ENCODE assay signal across 7 cellular contexts in the genomic region with DNA sequence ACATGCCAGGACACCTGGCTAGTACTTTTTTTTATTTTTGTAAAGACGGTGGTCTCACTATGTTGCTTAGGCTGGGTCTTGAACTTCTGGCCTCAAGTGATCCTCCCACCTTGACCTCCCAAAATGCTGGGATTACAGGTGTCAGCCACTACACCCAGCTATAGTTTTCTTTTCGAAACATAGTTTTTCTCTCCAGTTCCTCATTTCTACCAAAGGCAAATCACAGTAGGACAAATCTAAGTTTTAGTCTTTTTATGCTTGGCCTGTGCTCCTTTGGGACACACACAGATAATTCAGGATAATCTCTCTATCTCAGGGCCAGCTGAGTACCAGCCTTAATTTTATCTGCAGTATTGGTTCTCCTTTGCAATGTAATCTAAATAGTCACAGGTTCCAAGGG.
"Had no signal": no experiment of that assay in that cellular context is flagged by ENCODE, and none has a peak within 500 bp of the region (broad histone marks: within the 10 kb centered on the region; RNA-seq: fewer than 3 reads in every experiment).

No MANE protein-coding gene starts in this region.

- FAIRE-seq: G401.6, GM12891, GM12892, GM18507, GM19239 had no signal

- DNase-seq: GDM1, GF-D8 had no signal
